1 cellular context compared by ENCODE assay signal in genomic region chr17:32769846-32770245, GRCh38.
TF ChIP-seq lines count a peak whose summit lies in the region.

No MANE protein-coding gene starts in this region.

TF ChIP-seq in HEK293, 187 proteins besides CTCF, POLR2A, EP300 and RAD21 (continued from another document):
- no peak for TF ChIP-seq ZBTB11 (tag by site-specific recombination; conservative IDR thresholded peaks at IDR 0.05; ENCODE audit: low read depth)
